In the genomic region with DNA sequence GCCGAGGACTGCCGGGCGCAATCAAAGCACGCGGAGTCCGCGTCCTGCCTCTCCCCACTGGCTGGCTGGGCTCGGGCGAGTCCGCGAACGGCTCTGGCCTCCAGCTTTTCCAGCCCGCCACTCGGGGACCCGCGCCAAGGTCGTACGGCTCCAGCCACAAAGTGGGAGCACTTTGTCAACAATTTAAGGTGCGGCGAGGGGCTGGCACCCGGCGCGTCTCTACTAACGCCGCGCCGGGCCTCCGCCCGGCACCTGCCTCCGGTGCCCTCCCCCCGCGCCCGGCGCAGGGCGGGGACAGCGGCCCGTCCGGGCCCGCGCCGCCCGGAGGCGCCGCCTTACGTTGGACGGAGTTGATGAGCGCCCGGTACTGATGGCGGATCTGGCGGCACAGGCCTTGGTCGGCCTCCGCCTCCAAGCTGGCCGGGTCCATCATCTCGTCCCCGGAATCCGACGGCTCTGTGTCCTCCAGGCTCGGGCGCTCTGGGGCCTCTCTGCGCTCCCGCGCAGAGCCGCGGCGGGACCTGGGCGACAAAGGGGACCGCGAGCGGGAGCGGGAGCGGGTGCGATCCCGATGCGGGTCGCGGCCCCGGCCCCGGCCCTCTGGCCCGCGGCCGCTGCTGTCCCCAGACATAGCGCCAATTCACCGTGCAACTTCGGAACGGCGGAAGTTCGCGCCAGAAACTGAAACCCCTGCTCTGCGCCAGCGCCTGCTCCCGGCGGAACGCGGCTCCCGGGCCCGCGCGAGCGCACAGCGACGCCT, we compare ENCODE assay signal across 8 cellular contexts. TPM values are rescaled to one million over a fixed set of nuclear protein-coding genes. Genes with fewer than 3 reads are reported as not detected.
DNase-seq lines count a peak whose midpoint lies in the region; ATAC-seq and FAIRE-seq lines count a peak whose summit lies in the region.

NSMCE4A (minus strand) TSS at position 683 of the 760 bp plus-strand sequence; CDS start at position 631, 52 bp downstream.

- peaks cover 13 to 15% of the 10 kb centered on the region in 2 donors for H3K36me3 Mint-ChIP-seq in CD4-positive, alpha-beta memory T cell

- H3K27ac Mint-ChIP-seq in CD4-positive, alpha-beta memory T cell, result peak within 1 kb of the TSS in 4 of 7 donors; percentile 7 to 62 (median 29)

- H3K4me1 ChIP-seq in CD4-positive, alpha-beta memory T cell (ENCODE audit: insufficient read depth, low read length), result peaks cover 20% of the 10 kb centered on the region
- peaks cover 22% of the 10 kb centered on the region for H3K4me1 ChIP-seq in mononuclear cell (ENCODE audit: insufficient read depth, low read length)

- H3K4me1 Mint-ChIP-seq in CD4-positive, alpha-beta memory T cell, result peaks cover 14 to 34% (median 20%) of the 10 kb centered on the region in 4 donors

- no peaks in the 10 kb centered on the region for H3K9me3 ChIP-seq in CD4-positive, alpha-beta memory T cell (ENCODE audit: control insufficient read depth in 1 of 2, low read length in 2 of 2)
- no peaks in the 10 kb centered on the region for H3K9me3 ChIP-seq in mononuclear cell (ENCODE audit: low read depth, low read length)

- no peaks in the 10 kb centered on the region for H3K9me3 Mint-ChIP-seq in CD4-positive, alpha-beta memory T cell

- H3K27ac ChIP-seq in CD4-positive, alpha-beta memory T cell (ENCODE audit: low read depth, low read length), result peak within 1 kb of the TSS; percentile 62

- H3K4me3 ChIP-seq in CD4-positive, alpha-beta memory T cell (ENCODE audit: low read length in 2 of 2), result peak within 1 kb of the TSS; percentile 52 to 77
- peak within 1 kb of the TSS; percentile 87 for H3K4me3 ChIP-seq in mononuclear cell (ENCODE audit: low read length)

- POLR2A ChIA-PET in CD4-positive, alpha-beta memory T cell (lab: Charles Lee; ENCODE audit: partially characterized antibody), result interaction anchor here (1.0 to 2.1 kb wide), 3 partner anchors 12 to 47 kb away, joined by 3 to 11 read pairs (median 6); partner anchors contain the start of gene ATE1

- intact Hi-C loops in CD4-positive, alpha-beta memory T cell (cut with micrococcal nuclease), result loop anchor here (1.0 kb wide), 1 partner anchor 46 kb away; the partner anchor contains the start of gene ATE1

- peak; percentile 59 to 72 (median 65) for DNase-seq in CD4-positive, alpha-beta memory T cell
- DNase-seq in GM19239 (ENCODE audit: insufficient read length, low spot score) (peak; percentile 93), NOMO-1 treated with dmso at 0.1 percent for 144 hours (lab: John Stamatoyannopoulos, UW; ENCODE audit: unreplicated experiment) (peak; percentile 53), activated T-cell treated with anti-CD3 and anti-CD28 coated beads for 1 hour (ENCODE audit: low read depth) (peak; percentile 53), epidermal melanocyte (ENCODE audit: insufficient read length, low spot score) (peak; percentile 77)
- peak; percentile 63 to 68 for DNase-seq in stimulated activated CD8-positive, alpha-beta memory T cell treated with anti-CD3 and anti-CD28 coated beads, Interleukin-2, amount 100 ng/mL, for 48 hours (ENCODE audit: low read depth in 2 of 2)

- peaks cover 6% of the 10 kb centered on the region for H3K36me3 ChIP-seq in CD4-positive, alpha-beta memory T cell (ENCODE audit: insufficient read depth, low read length)

- CTCF ChIA-PET in CD4-positive, alpha-beta memory T cell (lab: Charles Lee; ENCODE audit: partially characterized antibody), result interaction anchor here (0.9 to 1.7 kb wide), 5 partner anchors 8 to 47 kb away, joined by 3 to 11 read pairs (median 3); partner anchors contain the start of gene ATE1

- no peaks in the 10 kb centered on the region for H3K27me3 ChIP-seq in CD4-positive, alpha-beta memory T cell (ENCODE audit: insufficient read depth, low read length)
- H3K27me3 ChIP-seq in mononuclear cell (ENCODE audit: insufficient read depth, low read length), result no peaks in the 10 kb centered on the region

- peak within 1 kb of the TSS; percentile 78 to 87 (median 83) for H3K4me3 Mint-ChIP-seq in CD4-positive, alpha-beta memory T cell

- peak; percentile 79 for FAIRE-seq in GM19239 (lab: Jason Lieb, UNC)

- ATAC-seq in HG03442 (IDR thresholded peaks at IDR 0.05; ENCODE audit: unreplicated experiment), result peak; percentile 78

- H3K27me3 Mint-ChIP-seq in CD4-positive, alpha-beta memory T cell, result no peaks in the 10 kb centered on the region

RNA-seq across cellular contexts. Expression of gene NSMCE4A, which starts in this region (rescaled TPM):
- 10 to 100 TPM; 71.2 to 74.8 TPM for total RNA-seq in CD4-positive, alpha-beta memory T cell
- polyA plus RNA-seq in CD4-positive, alpha-beta memory T cell, result 10 to 100 TPM; 57.0 to 69.9 TPM
- 26.4 TPM for total RNA-seq in mononuclear cell

Comparison
In these comparisons a context has a peak if more than half of its experiments do, and no peak if none do; other contexts are left out.
1. Peak in every context shown above with its lines: DNase-seq, ATAC-seq, H3K4me3 ChIP-seq and H3K27ac ChIP-seq.